Comparison of ENCODE assay signal across 8 cellular contexts in the genomic region with DNA sequence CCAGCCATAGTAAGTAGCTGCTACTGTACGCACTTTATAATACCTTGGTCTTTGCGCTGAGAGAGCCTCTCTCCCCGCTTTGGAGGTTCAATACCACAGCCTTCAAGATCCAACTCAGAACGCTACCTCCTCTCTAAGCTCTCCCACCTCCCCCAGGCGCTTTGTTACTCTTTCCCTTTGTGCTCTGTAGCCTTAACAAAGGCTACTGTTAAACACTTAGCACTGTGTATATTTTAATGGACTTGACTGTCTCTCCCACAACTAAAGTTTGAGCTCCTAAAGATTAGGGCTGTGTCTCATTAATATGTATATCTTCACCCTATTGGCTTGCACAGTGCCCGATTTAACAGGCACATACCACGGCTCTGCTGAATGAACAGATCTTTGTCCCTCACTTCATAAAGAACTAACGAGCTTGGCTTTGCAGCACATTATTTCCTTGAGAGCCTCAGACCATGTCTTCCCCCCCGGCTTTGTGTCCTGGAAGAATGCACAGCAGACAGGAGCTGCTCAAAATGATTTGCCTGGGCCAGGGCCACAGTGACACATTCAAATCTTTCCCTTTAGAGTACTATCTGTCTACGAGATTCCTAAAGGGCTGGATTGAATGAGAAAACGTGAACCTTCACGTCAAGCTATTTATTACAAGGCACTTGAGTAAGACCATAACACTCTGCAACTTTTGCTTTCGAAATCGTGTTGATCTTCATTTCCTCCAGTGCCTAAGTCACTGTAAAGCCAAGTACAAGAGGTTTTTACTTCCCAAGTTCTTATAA. TPM values are rescaled to one million over a fixed set of nuclear protein-coding genes. Genes with fewer than 3 reads are reported as not detected.
DNase-seq lines count a peak whose midpoint lies in the region; ATAC-seq and TF ChIP-seq lines count a peak whose summit lies in the region.

No MANE protein-coding gene starts in this region.

- no peak overlapping the region for H3K27ac ChIP-seq in foreskin keratinocyte

- H3K36me3 Mint-ChIP-seq in activated CD4-positive, alpha-beta T cell treated with anti-CD3 and anti-CD28 coated beads, Interleukin-2, amount 10 ng/mL, durations not matched to agents 7 days and 5 days (ENCODE audit: low read depth), result peaks cover 14% of the 10 kb centered on the region

- no peaks in the 10 kb centered on the region for H3K27me3 ChIP-seq in foreskin keratinocyte

- no peaks in the 10 kb centered on the region for H3K4me1 ChIP-seq in foreskin keratinocyte

- no peak for TF ChIP-seq CTCF in foreskin keratinocyte (conservative IDR thresholded peaks at IDR 0.05)

- POLR2A ChIA-PET in activated CD4-positive, alpha-beta T cell treated with anti-CD3 and anti-CD28 coated beads, Interleukin-2, amount 10 ng/mL, durations not matched to agents 7 days and 5 days (lab: Charles Lee), result interaction anchor here (0.7 to 1.4 kb wide), 2 partner anchors 58 to 1548 kb away, joined by 3 to 4 read pairs; a partner anchor contains a TSS

- H3K9me3 Mint-ChIP-seq in activated CD4-positive, alpha-beta T cell treated with anti-CD3 and anti-CD28 coated beads, Interleukin-2, amount 10 ng/mL, durations not matched to agents 7 days and 5 days, result no peaks in the 10 kb centered on the region

- intact Hi-C loops in posterior vena cava (cut with DNase I), result no loop called here

- peak; percentile 34 for ATAC-seq in GM18861 (IDR thresholded peaks at IDR 0.05; ENCODE audit: unreplicated experiment)
- ATAC-seq in HG03045 (IDR thresholded peaks at IDR 0.05; ENCODE audit: unreplicated experiment), result peak; percentile 48
- no peak for ATAC-seq in foreskin keratinocyte

- no peak overlapping the region for H3K4me3 Mint-ChIP-seq in activated CD4-positive, alpha-beta T cell treated with anti-CD3 and anti-CD28 coated beads, Interleukin-2, amount 10 ng/mL, durations not matched to agents 7 days and 5 days

- DNase-seq in activated CD4-positive, alpha-beta T cell treated with anti-CD3 and anti-CD28 coated beads, Interleukin-2, amount 10 ng/mL, durations not matched to agents 7 days and 5 days, result peak; percentile 50
- DNase-seq in foreskin keratinocyte (peak; percentile 7 to 17), renal cortical epithelial cell (ENCODE audit: low read depth) (peak; percentile 92), NCI-H1694 (lab: John Stamatoyannopoulos, UW) (no peak), posterior vena cava (ENCODE audit: low spot score) (no peak), NK-92 (lab: John Stamatoyannopoulos, UW; ENCODE audit: unreplicated experiment) (no peak)

- CTCF ChIA-PET in activated CD4-positive, alpha-beta T cell treated with anti-CD3 and anti-CD28 coated beads, Interleukin-2, amount 10 ng/mL, durations not matched to agents 7 days and 5 days (lab: Charles Lee), result interaction anchor here (0.8 to 1.9 kb wide), 8 partner anchors 8 to 82 kb away, joined by 3 to 7 read pairs (median 4); a partner anchor contains a TSS

- no peaks in the 10 kb centered on the region for H3K27me3 Mint-ChIP-seq in activated CD4-positive, alpha-beta T cell treated with anti-CD3 and anti-CD28 coated beads, Interleukin-2, amount 10 ng/mL, durations not matched to agents 7 days and 5 days

- H3K4me1 Mint-ChIP-seq in activated CD4-positive, alpha-beta T cell treated with anti-CD3 and anti-CD28 coated beads, Interleukin-2, amount 10 ng/mL, durations not matched to agents 7 days and 5 days, result peaks cover 15% of the 10 kb centered on the region

- no peak overlapping the region for H3K27ac Mint-ChIP-seq in activated CD4-positive, alpha-beta T cell treated with anti-CD3 and anti-CD28 coated beads, Interleukin-2, amount 10 ng/mL, durations not matched to agents 7 days and 5 days

RNA-seq across cellular contexts. Expression of a gene that starts 22.1 kb away (rescaled TPM):
- 10 to 100 TPM; 53.4 to 57.6 TPM for total RNA-seq in activated CD4-positive, alpha-beta T cell treated with anti-CD3 and anti-CD28 coated beads, Interleukin-2, amount 10 ng/mL, durations not matched to agents 7 days and 5 days
- total RNA-seq in foreskin keratinocyte (21.4 and 23.0 TPM in 2 replicates), renal cortical epithelial cell (15.7 and 21.7 TPM in 2 replicates), posterior vena cava (10 to 100 TPM in 1 of 2 donors, 1 to 10 TPM in 1; 8.4 to 10.3 TPM)
- polyA plus RNA-seq in foreskin keratinocyte, result 12.7 and 19.6 TPM in 2 replicates

RNA-seq across cellular contexts. Expression of a gene that starts 58.1 kb away (rescaled TPM):
- total RNA-seq in activated CD4-positive, alpha-beta T cell treated with anti-CD3 and anti-CD28 coated beads, Interleukin-2, amount 10 ng/mL, durations not matched to agents 7 days and 5 days, result 10 to 100 TPM; 36.7 to 37.3 TPM
- total RNA-seq in foreskin keratinocyte (37.5 and 38.4 TPM in 2 replicates), renal cortical epithelial cell (77.3 and 82.6 TPM in 2 replicates), posterior vena cava (10 to 100 TPM; 39.0 to 47.8 TPM)
- polyA plus RNA-seq in foreskin keratinocyte, result 3.8 and 4.1 TPM in 2 replicates

Comparison
In these comparisons a context has a peak if more than half of its experiments do, and no peak if none do; other contexts are left out.
1. DNase-seq: peak in activated CD4-positive, alpha-beta T cell treated with anti-CD3 and anti-CD28 coated beads, Interleukin-2, amount 10 ng/mL, durations not matched to agents 7 days and 5 days (single experiment), foreskin keratinocyte (2 of 2) and renal cortical epithelial cell (single experiment); none in NCI-H1694 (single experiment), posterior vena cava (single experiment) and NK-92 (single experiment).